ENCODE assay signal across 8 cellular contexts in genomic region chr16:3152022-3152272, GRCh38. TPM values are rescaled to one million over a fixed set of nuclear protein-coding genes. Genes with fewer than 3 reads are reported as not detected.
A peak's percentile ranks its signal among the peaks of the same experiment; 100 is the strongest.
DNase-seq lines count a peak whose midpoint lies in the region; ATAC-seq and TF ChIP-seq lines count a peak whose summit lies in the region.

No MANE protein-coding gene starts in this region.

- ATAC-seq in GM21619 (IDR thresholded peaks at IDR 0.05; ENCODE audit: unreplicated experiment): no peak

- peaks cover 4% of the 10 kb centered on the region for H3K9me3 ChIP-seq in CD8-positive, alpha-beta memory T cell (ENCODE audit: low read length)
- H3K9me3 ChIP-seq in OCI-LY1 (ENCODE audit: low read length): no peaks in the 10 kb centered on the region
- H3K9me3 ChIP-seq in neural progenitor cell (ENCODE audit: low read depth): no peaks in the 10 kb centered on the region

- no peak overlapping the region for H3K27ac ChIP-seq in CD8-positive, alpha-beta memory T cell (ENCODE audit: low read depth, low read length)
- H3K27ac ChIP-seq in OCI-LY1 (ENCODE audit: low read depth, low read length, poor library complexity, severe bottlenecking) (no peak overlapping the region), coronary artery (no peak overlapping the region), neural progenitor cell (no peak overlapping the region)

- H3K27ac Mint-ChIP-seq in CD8-positive, alpha-beta memory T cell: peak overlapping the region; percentile 83 to 99 (median 94)
- no peak overlapping the region for H3K27ac Mint-ChIP-seq in neural progenitor cell

- peaks cover 21 to 40% (median 30%) of the 10 kb centered on the region in 3 donors for H3K4me1 Mint-ChIP-seq in CD8-positive, alpha-beta memory T cell
- peaks cover 25% of the 10 kb centered on the region for H3K4me1 Mint-ChIP-seq in neural progenitor cell

- peaks cover 8% of the 10 kb centered on the region; the same call in 1 of the 2 replicates for H3F3A ChIP-seq in OCI-LY1 (ENCODE audit: insufficient read depth, low read length)
- peaks cover 49% of the 10 kb centered on the region for H3F3A ChIP-seq in neural progenitor cell (ENCODE audit: low read depth)

- H2AFZ ChIP-seq in OCI-LY1 (ENCODE audit: low read length): no peak overlapping the region
- H2AFZ ChIP-seq in neural progenitor cell (replicated peaks): no peak overlapping the region

- TF ChIP-seq CTCF in OCI-LY1 (IDR thresholded peaks at IDR 0.05; ENCODE audit: low read length) (no peak), coronary artery (IDR thresholded peaks at IDR 0.05) (no peak), neural progenitor cell (IDR thresholded peaks at IDR 0.05) (no peak)

- peaks cover 24% of the 10 kb centered on the region for H3K4me1 ChIP-seq in CD8-positive, alpha-beta memory T cell (ENCODE audit: insufficient read depth, low read length)
- H3K4me1 ChIP-seq in OCI-LY1 (ENCODE audit: insufficient read depth, low read length, severe bottlenecking): peaks cover 21% of the 10 kb centered on the region
- no peaks in the 10 kb centered on the region for H3K4me1 ChIP-seq in neural progenitor cell

- peaks cover 0 to 18% of the 10 kb centered on the region in 2 donors for H3K27me3 Mint-ChIP-seq in CD8-positive, alpha-beta memory T cell
- H3K27me3 Mint-ChIP-seq in neural progenitor cell (ENCODE audit: insufficient read depth, low read depth): peaks cover 31% of the 10 kb centered on the region

- H3K27me3 ChIP-seq in CD8-positive, alpha-beta memory T cell (ENCODE audit: insufficient read depth, low read length, poor library complexity, severe bottlenecking): no peaks in the 10 kb centered on the region
- H3K27me3 ChIP-seq in OCI-LY1 (ENCODE audit: insufficient read depth, low read length): no peaks in the 10 kb centered on the region
- H3K27me3 ChIP-seq in neural progenitor cell: peaks cover 66% of the 10 kb centered on the region

- peak overlapping the region; percentile 64 for H3K4me3 ChIP-seq in CD8-positive, alpha-beta memory T cell (ENCODE audit: low read length)
- H3K4me3 ChIP-seq in OCI-LY1 (ENCODE audit: low read depth, low read length, poor library complexity, severe bottlenecking) (peak overlapping the region; percentile 78), coronary artery (peak overlapping the region; percentile 68), neural progenitor cell (peak overlapping the region; percentile 73)

- H4K20me1 ChIP-seq in OCI-LY1 (ENCODE audit: insufficient read depth, low read length): no peaks in the 10 kb centered on the region
- peaks cover 9% of the 10 kb centered on the region for H4K20me1 ChIP-seq in neural progenitor cell (ENCODE audit: low read depth)

- DNase-seq in CD8-positive, alpha-beta memory T cell: peak in 2 of 5 donors; percentile 38 to 59
- DNase-seq in coronary artery (ENCODE audit: low spot score) (no peak), neural progenitor cell (ENCODE audit: low spot score) (no peak), NCI-H524 treated with DMSO at 0.1 percent for 48 hours (lab: John Stamatoyannopoulos, UW) (no peak), NCI-H82 (lab: John Stamatoyannopoulos, UW) (no peak)
- no peak for DNase-seq in stimulated activated naive CD4-positive, alpha-beta T cell treated with Interleukin-2 at 50 U/mL for 16 hours (lab: John Stamatoyannopoulos, UW)

- H3K79me2 ChIP-seq in OCI-LY1 (ENCODE audit: insufficient read depth, low read length) (no peaks in the 10 kb centered on the region), neural progenitor cell (ENCODE audit: low read depth) (no peaks in the 10 kb centered on the region)

- CTCF ChIA-PET in CD8-positive, alpha-beta memory T cell (lab: Charles Lee): interaction anchor here (1.2 to 11.0 kb wide), 2 partner anchors 12 to 19 kb away, joined by 3 to 123 read pairs; partner anchors contain the start of gene ZNF213

- H3K4me3 Mint-ChIP-seq in CD8-positive, alpha-beta memory T cell: peak overlapping the region; percentile 84 to 91 (median 88)
- H3K4me3 Mint-ChIP-seq in neural progenitor cell: peak overlapping the region; percentile 94

- H3K36me3 ChIP-seq in CD8-positive, alpha-beta memory T cell (ENCODE audit: insufficient read depth, low read length): no peaks in the 10 kb centered on the region
- no peaks in the 10 kb centered on the region for H3K36me3 ChIP-seq in OCI-LY1 (ENCODE audit: insufficient read depth, low read length)
- no peaks in the 10 kb centered on the region for H3K36me3 ChIP-seq in neural progenitor cell

- peaks cover 4 to 33% (median 21%) of the 10 kb centered on the region in 5 donors for H3K9me3 Mint-ChIP-seq in CD8-positive, alpha-beta memory T cell
- H3K9me3 Mint-ChIP-seq in neural progenitor cell: peaks cover 17% of the 10 kb centered on the region

- H3K4me2 ChIP-seq in OCI-LY1 (ENCODE audit: low read length): peak overlapping the region; percentile 100
- peak overlapping the region; percentile 73 for H3K4me2 ChIP-seq in neural progenitor cell

- POLR2A ChIA-PET in CD8-positive, alpha-beta memory T cell (lab: Charles Lee): interaction anchor here (0.6 to 1.5 kb wide), 4 partner anchors 14 to 112 kb away, joined by 3 to 6 read pairs (median 4); partner anchors contain the start of gene IL32

- H3K9ac ChIP-seq in OCI-LY1 (ENCODE audit: low read length) (no peak overlapping the region; the same call in 1 of the 2 replicates), neural progenitor cell (no peak overlapping the region)

- H3K9me2 ChIP-seq in OCI-LY1 (ENCODE audit: low read depth, low read length): no peaks in the 10 kb centered on the region

- H3K36me3 Mint-ChIP-seq in CD8-positive, alpha-beta memory T cell: peaks cover 0 to 9% (median 0%) of the 10 kb centered on the region in 3 donors
- peaks cover 3% of the 10 kb centered on the region for H3K36me3 Mint-ChIP-seq in neural progenitor cell

RNA-seq across cellular contexts. Expression of gene ZNF213, which starts 17.1 kb away (rescaled TPM):
- total RNA-seq in CD8-positive, alpha-beta memory T cell: 10 to 100 TPM; 10.4 to 10.5 TPM
- polyA plus RNA-seq in CD8-positive, alpha-beta memory T cell: 3.8 TPM
- 1.3 and 4.0 TPM in 2 replicates for total RNA-seq in neural progenitor cell (ENCODE audit: low replicate concordance)

RNA-seq across cellular contexts. Expression of gene OR1F1, which starts 36.1 kb away (rescaled TPM):
- total RNA-seq in CD8-positive, alpha-beta memory T cell: not detected
- polyA plus RNA-seq in CD8-positive, alpha-beta memory T cell: not detected
- not detected in 2 replicates for total RNA-seq in neural progenitor cell (ENCODE audit: low replicate concordance)

RNA-seq across cellular contexts. Expression of gene ZNF205, which starts 39.6 kb away (rescaled TPM):
- total RNA-seq in CD8-positive, alpha-beta memory T cell: under 1 TPM in 1 of 2 experiments, not detected in 1; 0.11 TPM
- not detected for polyA plus RNA-seq in CD8-positive, alpha-beta memory T cell
- 5.4 and 19.6 TPM in 2 replicates for total RNA-seq in neural progenitor cell (ENCODE audit: low replicate concordance)

RNA-seq across cellular contexts. Expression of gene ZSCAN10, which starts 52.9 kb away (rescaled TPM):
- total RNA-seq in CD8-positive, alpha-beta memory T cell: under 1 TPM in 1 of 2 experiments, not detected in 1; 0.15 TPM
- polyA plus RNA-seq in CD8-positive, alpha-beta memory T cell: not detected
- 5.4 and 16.2 TPM in 2 replicates for total RNA-seq in neural progenitor cell (ENCODE audit: low replicate concordance)
